21 cellular contexts compared by ENCODE assay signal in the genomic region with DNA sequence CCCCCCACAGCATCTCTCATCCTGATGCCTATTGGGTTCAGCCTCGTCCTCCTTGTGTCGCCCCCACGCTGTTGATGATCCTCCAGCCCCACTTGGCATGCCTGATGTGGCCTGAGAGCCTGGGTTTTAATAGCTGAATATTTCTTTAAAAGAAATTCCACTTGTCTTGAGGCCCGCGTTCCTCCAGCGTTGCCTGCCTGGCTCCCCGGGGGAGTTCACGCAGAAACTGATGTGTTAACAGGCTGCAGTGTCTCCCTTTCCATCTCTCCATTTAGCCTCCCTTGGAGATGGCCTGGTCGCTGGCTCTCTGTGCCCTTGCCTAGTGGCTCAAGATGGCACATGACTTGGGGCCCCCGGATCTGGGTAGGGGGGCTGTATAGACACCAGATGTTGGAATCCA. TPM values are rescaled to one million over a fixed set of nuclear protein-coding genes. Genes with fewer than 3 reads are reported as not detected.
DNase-seq lines count a peak whose midpoint lies in the region; ATAC-seq, FAIRE-seq and TF ChIP-seq lines count a peak whose summit lies in the region.
"Had no signal": no experiment of that assay in that cellular context is flagged by ENCODE, and none has a peak within 500 bp of the region (broad histone marks: within the 10 kb centered on the region; RNA-seq: fewer than 3 reads in every experiment).

No MANE protein-coding gene starts in this region.

- no peaks in the 10 kb centered on the region for H3K4me1 Mint-ChIP-seq in endothelial cell (ENCODE audit: unreplicated experiment)

- no peak overlapping the region for H3K27ac Mint-ChIP-seq in endothelial cell (ENCODE audit: unreplicated experiment)
- H3K27ac Mint-ChIP-seq: CD4-positive, alpha-beta T cell; H9 had no signal

- intact Hi-C loops in IMR-90 (cut with micrococcal nuclease), result no loop called here
- intact Hi-C loops in kidney (cut with DNase I), result no loop called here

- POLR2A ChIA-PET in IMR-90 (lab: Charles Lee; ENCODE audit: unreplicated experiment), result no interaction called here

- H3K9me3 ChIP-seq in IMR-90 (ENCODE audit: control insufficient read depth, insufficient read depth, low read length) (peaks cover 5% of the 10 kb centered on the region), kidney (ENCODE audit: control insufficient read depth in 1 of 2, low read length in 2 of 2) (peaks cover under 1 to 8% of the 10 kb centered on the region in 2 donors)
- H3K9me3 ChIP-seq: Caco-2 had no signal

- H2BK15ac ChIP-seq in IMR-90 (ENCODE audit: low read depth, low read length), result peak overlapping the region; percentile 81; the same call in 2 of the 3 replicates

- H4K20me1 ChIP-seq in IMR-90 (ENCODE audit: insufficient read depth, low read length), result no peaks in the 10 kb centered on the region

- no peak overlapping the region for H3K14ac ChIP-seq in IMR-90 (replicated peaks; ENCODE audit: low read depth, low read length)

- H4K8ac ChIP-seq in IMR-90 (ENCODE audit: low read depth in 2 of 2, low read length in 2 of 2), result no peak overlapping the region; a peak in 1 of 4 replicates

- H3K9me3 Mint-ChIP-seq in endothelial cell (ENCODE audit: unreplicated experiment), result no peaks in the 10 kb centered on the region

- H3K4me1 ChIP-seq in ACC112 (ENCODE audit: control insufficient read depth, insufficient read depth, low read length, unreplicated experiment) (peaks cover 61% of the 10 kb centered on the region), IMR-90 (ENCODE audit: control insufficient read depth, insufficient read depth, low read length) (peaks cover 27% of the 10 kb centered on the region), kidney (ENCODE audit: control insufficient read depth in 1 of 2, insufficient read depth in 1 of 2, low read depth in 1 of 2, low read length in 2 of 2) (no peaks in the 10 kb centered on the region)
- H3K4me1 ChIP-seq: Caco-2 had no signal

- H3K36me3 ChIP-seq in ACC112 (ENCODE audit: insufficient read depth, low read length) (no peaks in the 10 kb centered on the region), IMR-90 (ENCODE audit: control insufficient read depth, insufficient read depth, low read length) (no peaks in the 10 kb centered on the region), kidney (ENCODE audit: control insufficient read depth in 1 of 2, insufficient read depth in 2 of 2, low read length in 2 of 2) (no peaks in the 10 kb centered on the region)

- DNase-seq in IMR-90, result no peak
- peak; percentile 32 for DNase-seq in kidney
- DNase-seq in retina, result peak; percentile 57
- DNase-seq in stimulated activated CD4-positive, alpha-beta T cell treated with anti-CD3 and anti-CD28 coated beads, Interleukin-12 subunit alpha, Interleukin-12 subunit beta, amount 100 ng/mL, for 4 hours, result no peak
- DNase-seq in cerebellar cortex (ENCODE audit: low spot score), result no peak
- no peak for DNase-seq in endothelial cell (ENCODE audit: low spot score)
- DNase-seq: 8988T; ACHN; AML-193; Caco-2; CD4-positive, alpha-beta T cell; DMS153; DMS79; GDM1; H9 had no signal

- peaks cover 5% of the 10 kb centered on the region for H3K27me3 Mint-ChIP-seq in endothelial cell (ENCODE audit: unreplicated experiment)

- no peaks in the 10 kb centered on the region for H3K79me2 ChIP-seq in ACC112 (ENCODE audit: control insufficient read depth, insufficient read depth, low read length, unreplicated experiment)

- no peak overlapping the region for H3K4me3 Mint-ChIP-seq in endothelial cell (ENCODE audit: unreplicated experiment)
- H3K4me3 Mint-ChIP-seq: CD4-positive, alpha-beta T cell; H9 had no signal

- no peaks in the 10 kb centered on the region for H3K79me1 ChIP-seq in IMR-90 (ENCODE audit: low read depth in 1 of 2, low read length in 2 of 2)

- H3K56ac ChIP-seq in IMR-90 (ENCODE audit: extremely low read depth, insufficient read depth, low read length), result no peak overlapping the region

- H3K4me2 ChIP-seq in IMR-90 (ENCODE audit: low read depth, low read length), result no peak overlapping the region

- no peak overlapping the region; the same call in 1 of the 2 replicates for H2BK20ac ChIP-seq in IMR-90 (ENCODE audit: low read depth, low read length)

- 100% methylated on average over 1 of the region's 10 CpGs; no CpG with 5 or more reads in 1 of the 2 experiments for WGBS in IMR-90 (ENCODE audit: extremely low coverage in 2 of 2, insufficient read length in 1 of 2), 2 experiments

- peak overlapping the region; percentile 91 for H2BK120ac ChIP-seq in IMR-90 (ENCODE audit: low read depth, low read length)

- no peak for TF ChIP-seq RAD21 in IMR-90 (IDR thresholded peaks at IDR 0.05; ENCODE audit: low read length)

- H2AFZ ChIP-seq in ACC112 (ENCODE audit: low read length, unreplicated experiment), result no peak overlapping the region
- peak overlapping the region; percentile 34 for H2AFZ ChIP-seq in IMR-90 (replicated peaks; ENCODE audit: low read length, poor library complexity)

- H3K9me1 ChIP-seq in IMR-90 (ENCODE audit: insufficient read depth, low read length), result peaks cover 23% of the 10 kb centered on the region

- H2AK9ac ChIP-seq in IMR-90 (replicated peaks; ENCODE audit: low read depth, low read length, poor library complexity), result peak overlapping the region; percentile 9

- peak overlapping the region; percentile 71 for H2BK5ac ChIP-seq in IMR-90 (ENCODE audit: low read depth, low read length, poor library complexity, severe bottlenecking)

- H4K5ac ChIP-seq in IMR-90 (ENCODE audit: low read depth, low read length), result no peak overlapping the region

- H3K4me3 ChIP-seq in ACC112 (ENCODE audit: low read depth, low read length) (no peak overlapping the region), IMR-90 (ENCODE audit: insufficient read depth, low read depth, low read length) (no peak overlapping the region), kidney (ENCODE audit: low read length in 2 of 2) (no peak overlapping the region)

- H3K27me3 ChIP-seq in ACC112 (ENCODE audit: insufficient read depth, low read length) (no peaks in the 10 kb centered on the region), IMR-90 (ENCODE audit: control insufficient read depth, insufficient read depth, low read length) (no peaks in the 10 kb centered on the region)

- no peak overlapping the region for H3K23ac ChIP-seq in IMR-90 (ENCODE audit: low read depth, low read length)

- FAIRE-seq in kidney (lab: Jason Lieb, UNC), result no peak
- FAIRE-seq: GM12892, GM18507, H1 had no signal

- H4K91ac ChIP-seq in IMR-90 (ENCODE audit: insufficient read depth, low read depth, low read length), result no peak overlapping the region

- H3K9ac ChIP-seq in IMR-90 (ENCODE audit: low read depth, low read length) (no peak overlapping the region), kidney (ENCODE audit: low read length in 2 of 2) (no peak overlapping the region)

- in situ Hi-C loops in IMR-90 (cut with MboI; ENCODE audit: low sequenced_read_pairs), result no loop called here

- H3K18ac ChIP-seq in IMR-90 (ENCODE audit: low read depth, low read length), result no peak overlapping the region

- TF ChIP-seq CTCF in IMR-90 (conservative IDR thresholded peaks at IDR 0.05; ENCODE audit: low read depth, low read length), result no peak
- no peak for TF ChIP-seq CTCF in kidney (IDR thresholded peaks at IDR 0.05; ENCODE audit: borderline replicate concordance, extremely low read depth, insufficient read depth)
- no peak for TF ChIP-seq CTCF in endothelial cell (IDR thresholded peaks at IDR 0.05; ENCODE audit: unreplicated experiment)

- peaks cover 4% of the 10 kb centered on the region for H3K36me3 Mint-ChIP-seq in endothelial cell (ENCODE audit: low read depth, unreplicated experiment)

- peak overlapping the region; percentile 94; the same call in 1 of the 2 replicates for H3K27ac ChIP-seq in ACC112 (ENCODE audit: low read depth, low read length)
- no peak overlapping the region for H3K27ac ChIP-seq in IMR-90 (ENCODE audit: insufficient read depth, low read length)
- no peak overlapping the region for H3K27ac ChIP-seq in kidney (ENCODE audit: low read depth in 2 of 2, low read length in 2 of 2)
- H3K27ac ChIP-seq: C4-2B had no signal

- peak overlapping the region; percentile 89; the same call in 1 of the 2 replicates for H2AK5ac ChIP-seq in IMR-90 (ENCODE audit: low read depth, low read length)

- no TSS peak for BruUV-seq in IMR-90 (replicated peaks; lab: Mats Ljungman, UMichigan)

- no peak for TF ChIP-seq POLR2A in IMR-90 (IDR thresholded peaks at IDR 0.05; ENCODE audit: low read depth, low read length)

- dilution Hi-C loops in IMR-90 (cut with HindIII; ENCODE audit: low sequenced_read_pairs, unreplicated experiment), result no loop called here

- CTCF ChIA-PET in IMR-90 (lab: Yijun Ruan, JAX), result no interaction called here

- ATAC-seq in IMR-90 (ENCODE audit: low read depth) (no peak), GM21528 (IDR thresholded peaks at IDR 0.05; ENCODE audit: low FRiP score, unreplicated experiment) (no peak)

- H3K4ac ChIP-seq in IMR-90 (ENCODE audit: low read depth, low read length), result peak overlapping the region; percentile 19; the same call in 1 of the 2 replicates

TF ChIP-seq in IMR-90, 13 proteins besides CTCF, POLR2A, EP300 and RAD21 (continues in another document):
- TF ChIP-seq, protein P1, sequence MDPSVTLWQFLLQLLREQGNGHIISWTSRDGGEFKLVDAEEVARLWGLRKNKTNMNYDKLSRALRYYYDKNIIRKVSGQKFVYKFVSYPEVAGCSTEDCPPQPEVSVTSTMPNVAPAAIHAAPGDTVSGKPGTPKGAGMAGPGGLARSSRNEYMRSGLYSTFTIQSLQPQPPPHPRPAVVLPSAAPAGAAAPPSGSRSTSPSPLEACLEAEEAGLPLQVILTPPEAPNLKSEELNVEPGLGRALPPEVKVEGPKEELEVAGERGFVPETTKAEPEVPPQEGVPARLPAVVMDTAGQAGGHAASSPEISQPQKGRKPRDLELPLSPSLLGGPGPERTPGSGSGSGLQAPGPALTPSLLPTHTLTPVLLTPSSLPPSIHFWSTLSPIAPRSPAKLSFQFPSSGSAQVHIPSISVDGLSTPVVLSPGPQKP (IDR thresholded peaks at IDR 0.05; ENCODE audit: borderline replicate concordance, low read depth, low read length), result no peak
- TF ChIP-seq MAFK (IDR thresholded peaks at IDR 0.05; ENCODE audit: low read depth, low read length) (no peak), SMC3 (IDR thresholded peaks at IDR 0.05; ENCODE audit: low read depth, low read length) (no peak), RFX5 (IDR thresholded peaks at IDR 0.05; ENCODE audit: low read depth, low read length) (no peak), RCOR1 (IDR thresholded peaks at IDR 0.05; ENCODE audit: insufficient replicate concordance, low read length) (no peak), MAZ (IDR thresholded peaks at IDR 0.05; ENCODE audit: borderline replicate concordance, low read depth, low read length) (no peak), CHD1 (IDR thresholded peaks at IDR 0.05; ENCODE audit: low read depth, low read length) (no peak), FOS (IDR thresholded peaks at IDR 0.05; ENCODE audit: low read depth, low read length) (no peak), MXI1 (IDR thresholded peaks at IDR 0.05; ENCODE audit: borderline replicate concordance, low read depth, low read length) (no peak)

RNA-seq across cellular contexts. Expression of a gene that starts 9.4 kb away (rescaled TPM):
- total RNA-seq in IMR-90 (2012; rRNA removed), result under 0.01 and 0.28 TPM in 2 replicates
- 0.07 and 0.09 TPM in 2 replicates for polyA plus RNA-seq in IMR-90 (2012; rRNA removed)
- 0.10 and 0.11 TPM in 2 replicates for polyA plus RNA-seq in IMR-90 (2012; cell fraction: cytosol; rRNA removed)
- polyA plus RNA-seq in IMR-90 (2012; cell fraction: nucleus; rRNA removed; ENCODE audit: low replicate concordance), result 0.08 TPM in 2 replicates
- total RNA-seq in kidney, result not detected
- not detected for polyA plus RNA-seq in kidney (ENCODE audit: insufficient read depth, low read depth, low replicate concordance)
- total RNA-seq in endothelial cell (ENCODE audit: unreplicated experiment), result 0.26 TPM
- total RNA-seq: CD4-positive, alpha-beta T cell; H9 had no signal

Comparison
In these comparisons a context has a peak if more than half of its experiments do, and no peak if none do; other contexts are left out.
1. DNase-seq: peak in kidney (single experiment) and retina (single experiment); none in IMR-90 (single experiment), stimulated activated CD4-positive, alpha-beta T cell treated with anti-CD3 and anti-CD28 coated beads, Interleukin-12 subunit alpha, Interleukin-12 subunit beta, amount 100 ng/mL, for 4 hours (single experiment), cerebellar cortex (single experiment) and endothelial cell (single experiment).